ENCODE assay signal across 17 cellular contexts in the genomic region with DNA sequence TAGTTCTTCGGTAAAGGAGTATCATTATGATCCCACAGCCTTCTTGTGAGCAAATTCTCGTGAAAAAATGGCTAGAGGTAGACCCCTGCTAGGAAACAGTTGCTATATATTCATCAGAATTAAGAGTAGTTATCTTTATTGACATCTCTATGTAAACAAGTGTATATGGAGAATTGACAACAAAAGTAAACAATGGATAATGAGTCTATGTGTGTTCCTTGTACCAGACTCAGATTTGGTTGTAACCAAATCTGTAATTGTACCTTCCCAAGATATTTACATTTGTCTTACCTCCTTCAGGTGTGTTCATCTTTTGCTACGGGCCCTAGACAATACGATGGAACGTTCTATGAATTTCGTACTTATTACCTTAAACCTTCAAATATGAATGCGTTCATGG. TPM values are rescaled to one million over a fixed set of nuclear protein-coding genes. Genes with fewer than 3 reads are reported as not detected.
DNase-seq lines count a peak whose midpoint lies in the region; ATAC-seq and TF ChIP-seq lines count a peak whose summit lies in the region.
"Had no signal": no experiment of that assay in that cellular context is flagged by ENCODE, and none has a peak within 500 bp of the region (broad histone marks: within the 10 kb centered on the region; RNA-seq: fewer than 3 reads in every experiment).

No MANE protein-coding gene starts in this region.

- ATAC-seq in Right ventricle myocardium superior (ENCODE audit: poor library complexity): no peak
- ATAC-seq in GM19324 (IDR thresholded peaks at IDR 0.05; ENCODE audit: low FRiP score, unreplicated experiment): no peak
- ATAC-seq: K562 had no signal

- H3K4me3 ChIP-seq in left ventricle myocardium inferior (peak overlapping the region; percentile 82), hepatocyte (no peak overlapping the region), breast epithelium (no peak overlapping the region)
- H3K4me3 ChIP-seq: K562 had no signal

- intact Hi-C loops in left ventricle myocardium inferior (cut with micrococcal nuclease): no loop called here
- intact Hi-C loops in Right ventricle myocardium superior (cut with DNase I): no loop called here
- intact Hi-C loops in breast epithelium (cut with DNase I; ENCODE audit: low total_unique reads): no loop called here

- no peaks in the 10 kb centered on the region for H4K20me1 ChIP-seq in hepatocyte (ENCODE audit: insufficient read depth, poor library complexity, severe bottlenecking)

- no peak overlapping the region for H2AFZ ChIP-seq in hepatocyte

- H3K36me3 ChIP-seq in left ventricle myocardium inferior (no peaks in the 10 kb centered on the region), hepatocyte (replicated peaks; ENCODE audit: insufficient read depth, low read depth) (no peaks in the 10 kb centered on the region), breast epithelium (no peaks in the 10 kb centered on the region)

- TF ChIP-seq POLR2A in breast epithelium (IDR thresholded peaks at IDR 0.05): no peak

- H3K9me2 ChIP-seq in hepatocyte (replicated peaks; ENCODE audit: insufficient read depth): no peaks in the 10 kb centered on the region
- H3K9me2 ChIP-seq: SK-N-SH had no signal

- DNase-seq in left ventricle myocardium inferior: no peak
- no peak for DNase-seq in Right ventricle myocardium superior
- peak; percentile 6 for DNase-seq in NCI-H146 treated with DMSO at 0.1 percent for 48 hours (lab: John Stamatoyannopoulos, UW; ENCODE audit: unreplicated experiment)
- DNase-seq in hepatocyte (ENCODE audit: low spot score): no peak
- no peak for DNase-seq in breast epithelium (ENCODE audit: low spot score in 2 of 2)
- no peak for DNase-seq in NCI-H345 treated with DMSO at 0.1 percent for 48 hours (lab: John Stamatoyannopoulos, UW; ENCODE audit: unreplicated experiment)
- no peak for DNase-seq in AG08395 (ENCODE audit: low spot score)
- DNase-seq: CD8-positive, alpha-beta memory T cell; HCEC 1CT; NCI-H1105 treated with DMSO at 0.1 percent for 48 hours; NCI-H187; NCI-H2107; NCI-H510A treated with DMSO at 0.1 percent for 48 hours; SHP77; SK-N-SH had no signal

- peak overlapping the region; percentile 83 for H3K4me2 ChIP-seq in hepatocyte
- H3K4me2 ChIP-seq: SK-N-SH had no signal

- H3K9me3 ChIP-seq in left ventricle myocardium inferior (replicated peaks) (no peaks in the 10 kb centered on the region), hepatocyte (ENCODE audit: low read depth) (no peaks in the 10 kb centered on the region), breast epithelium (no peaks in the 10 kb centered on the region)
- H3K9me3 ChIP-seq: SK-N-SH had no signal

- no peaks in the 10 kb centered on the region for H3K27me3 ChIP-seq in left ventricle myocardium inferior (ENCODE audit: low read depth)
- H3K27me3 ChIP-seq in hepatocyte: no peaks in the 10 kb centered on the region
- no peaks in the 10 kb centered on the region for H3K27me3 ChIP-seq in breast epithelium

- H3K4me1 ChIP-seq in left ventricle myocardium inferior: peaks cover 26% of the 10 kb centered on the region
- no peaks in the 10 kb centered on the region for H3K4me1 ChIP-seq in hepatocyte (ENCODE audit: insufficient read depth)
- no peaks in the 10 kb centered on the region for H3K4me1 ChIP-seq in breast epithelium

- H3K27ac ChIP-seq in left ventricle myocardium inferior (replicated peaks) (peak overlapping the region; percentile 89), hepatocyte (no peak overlapping the region), breast epithelium (no peak overlapping the region)

- no peaks in the 10 kb centered on the region for H3K79me2 ChIP-seq in hepatocyte

- TF ChIP-seq CTCF in left ventricle myocardium inferior (IDR thresholded peaks at IDR 0.05; ENCODE audit: borderline replicate concordance): no peak
- TF ChIP-seq CTCF in hepatocyte (IDR thresholded peaks at IDR 0.05; ENCODE audit: poor library complexity): no peak
- no peak for TF ChIP-seq CTCF in breast epithelium (IDR thresholded peaks at IDR 0.05)

- WGBS in hepatocyte (ENCODE audit: low lambda C conversion rate, missing lambda C conversion rate): 82% methylated on average over 7 of the region's 7 CpGs

RNA-seq across cellular contexts. Expression of a gene that starts 2.1 kb away (rescaled TPM):
- total RNA-seq in left ventricle myocardium inferior (34.0 TPM), Right ventricle myocardium superior (29.9 TPM), hepatocyte (2.0 and 2.8 TPM in 2 replicates), breast epithelium (10 to 100 TPM in 1 of 3 donors, 1 to 10 TPM in 2; 4.2 to 11.4 (median 6.9) TPM)
- 1.8 and 3.3 TPM in 2 replicates for polyA plus RNA-seq in hepatocyte
- polyA plus RNA-seq: CD8-positive, alpha-beta memory T cell had no signal

RNA-seq across cellular contexts. Expression of a gene that starts 18.5 kb away (rescaled TPM):
- total RNA-seq in left ventricle myocardium inferior: 25.3 TPM
- total RNA-seq in Right ventricle myocardium superior: 18.7 TPM
- 44.4 and 47.8 TPM in 2 replicates for total RNA-seq in hepatocyte
- 31.8 and 37.3 TPM in 2 replicates for polyA plus RNA-seq in hepatocyte
- total RNA-seq in breast epithelium: 10 to 100 TPM; 23.1 to 28.2 (median 26.6) TPM
